Comparison of ENCODE assay signal across 24 cellular contexts in the genomic region with DNA sequence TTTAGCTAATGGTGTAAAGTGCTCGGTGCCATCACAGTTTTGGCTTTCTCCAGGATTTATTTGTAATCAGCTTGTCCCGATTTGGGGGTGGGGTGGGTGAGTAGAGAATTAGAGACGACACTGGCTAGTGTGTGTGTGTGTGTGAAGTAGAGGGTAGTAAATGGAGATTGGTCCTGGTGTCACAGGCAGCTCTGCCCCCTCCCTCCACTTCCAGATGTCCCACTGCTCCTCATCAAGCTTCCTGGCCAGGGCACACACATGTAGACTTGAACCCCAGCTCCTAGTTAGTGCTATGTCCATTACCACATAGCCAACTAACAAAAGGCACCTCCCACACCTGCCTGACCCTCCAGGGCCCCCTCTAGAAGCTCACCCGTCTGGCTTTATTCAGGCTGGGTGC. TPM values are rescaled to one million over a fixed set of nuclear protein-coding genes. Genes with fewer than 3 reads are reported as not detected.
DNase-seq lines count a peak whose midpoint lies in the region; ATAC-seq and TF ChIP-seq lines count a peak whose summit lies in the region.
"Had no signal": no experiment of that assay in that cellular context is flagged by ENCODE, and none has a peak within 500 bp of the region (broad histone marks: within the 10 kb centered on the region; RNA-seq: fewer than 3 reads in every experiment).

No MANE protein-coding gene starts in this region.

- no peak for TF ChIP-seq CTCF in left ventricle myocardium inferior (IDR thresholded peaks at IDR 0.05; ENCODE audit: borderline replicate concordance)
- TF ChIP-seq CTCF in heart left ventricle (IDR thresholded peaks at IDR 0.05) = no peak
- TF ChIP-seq CTCF in body of pancreas (IDR thresholded peaks at IDR 0.05) = no peak
- no peak for TF ChIP-seq CTCF in foreskin fibroblast (IDR thresholded peaks at IDR 0.05; ENCODE audit: low read depth, low read length)
- no peak for TF ChIP-seq CTCF in tibial artery (IDR thresholded peaks at IDR 0.05)

- DNase-seq in left ventricle myocardium inferior (no peak), heart left ventricle (no peak), body of pancreas (no peak), foreskin fibroblast (peak in 1 of 2 donors; percentile 28), tibial artery (no peak), C1 segment of cervical spinal cord (lab: John Stamatoyannopoulos, UW) (no peak)
- no peak for DNase-seq in effector memory CD4-positive, alpha-beta T cell
- DNase-seq: activated gamma-delta T cell; brain microvascular endothelial cell; CD8-positive, alpha-beta memory T cell; kidney; midbrain; NCI-H1092 treated with DMSO at 0.1 percent for 48 hours; NCI-H2171 treated with DMSO at 0.1 percent for 48 hours; Right ventricle myocardium superior; T-helper 2 cell had no signal

- H3K9me3 ChIP-seq in left ventricle myocardium inferior (replicated peaks) (no peaks in the 10 kb centered on the region), heart left ventricle (no peaks in the 10 kb centered on the region), body of pancreas (no peaks in the 10 kb centered on the region), tibial artery (no peaks in the 10 kb centered on the region)
- no peaks in the 10 kb centered on the region for H3K9me3 ChIP-seq in effector memory CD4-positive, alpha-beta T cell (ENCODE audit: control insufficient read depth, low read length)
- H3K9me3 ChIP-seq: HAP-1 had no signal

- TF ChIP-seq POLR2A in heart left ventricle (IDR thresholded peaks at IDR 0.05) (no peak), body of pancreas (IDR thresholded peaks at IDR 0.05) (no peak)

- H3K4me3 ChIP-seq in left ventricle myocardium inferior (no peak overlapping the region), heart left ventricle (no peak overlapping the region), body of pancreas (no peak overlapping the region), foreskin fibroblast (ENCODE audit: low read depth in 1 of 2, low read length in 2 of 2) (peak overlapping the region; percentile 82 to 84), tibial artery (no peak overlapping the region)
- no peak overlapping the region for H3K4me3 ChIP-seq in effector memory CD4-positive, alpha-beta T cell (ENCODE audit: insufficient read depth, low read depth, low read length, poor library complexity, severe bottlenecking)
- H3K4me3 ChIP-seq: GM12878, HAP-1, skin epidermis had no signal

- H3K27ac ChIP-seq in left ventricle myocardium inferior (replicated peaks) (peak overlapping the region; percentile 91), heart left ventricle (peak overlapping the region in 2 of 12 donors; percentile 18 to 84), body of pancreas (peak overlapping the region; percentile 30 to 88 (median 77)), tibial artery (peak overlapping the region; percentile 30 to 90)
- no peak overlapping the region for H3K27ac ChIP-seq in effector memory CD4-positive, alpha-beta T cell (ENCODE audit: insufficient read depth, low read length, poor library complexity, severe bottlenecking)
- H3K27ac ChIP-seq: brain microvascular endothelial cell, foreskin keratinocyte had no signal

- intact Hi-C loops in left ventricle myocardium inferior (cut with micrococcal nuclease) = loop anchor here (5.0 kb wide), 1 partner anchor 101 kb away; no protein-coding TSS in a partner anchor
- intact Hi-C loops in heart left ventricle (cut with DNase I) = loop anchor here in 9 of 10 donors (1.0 to 10.0 kb wide), 9 partner anchors 36 to 102 kb away; no protein-coding TSS in a partner anchor
- intact Hi-C loops in body of pancreas (cut with DNase I) = no loop called here
- intact Hi-C loops in tibial artery (cut with DNase I; ENCODE audit: low total_unique reads) = loop anchor here (2.0 to 5.0 kb wide), 2 partner anchors 36 to 100 kb away; no protein-coding TSS in a partner anchor

- no peak for ATAC-seq in heart left ventricle
- no peak for ATAC-seq in body of pancreas
- ATAC-seq in HG03378 (IDR thresholded peaks at IDR 0.05; ENCODE audit: unreplicated experiment) = no peak
- ATAC-seq: activated CD4-positive, CD25-positive, alpha-beta regulatory T cell treated with anti-CD3 and anti-CD28 coated beads, Interleukin-2, amount 50 U/mL, for 24 hours; GM12878 had no signal

- H3K36me3 ChIP-seq in left ventricle myocardium inferior (no peaks in the 10 kb centered on the region), heart left ventricle (no peaks in the 10 kb centered on the region), body of pancreas (replicated peaks in 1 of 2; ENCODE audit: insufficient read depth in 1 of 2, low read depth in 2 of 2) (no peaks in the 10 kb centered on the region), tibial artery (no peaks in the 10 kb centered on the region)
- H3K36me3 ChIP-seq in effector memory CD4-positive, alpha-beta T cell (ENCODE audit: control insufficient read depth, insufficient read depth, low read length) = no peaks in the 10 kb centered on the region
- H3K36me3 ChIP-seq: brain microvascular endothelial cell, HAP-1 had no signal

- H3K4me1 ChIP-seq in left ventricle myocardium inferior (peaks cover 86% of the 10 kb centered on the region), heart left ventricle (peaks cover 13 to 76% (median 52%) of the 10 kb centered on the region in 12 donors), body of pancreas (peaks cover 83% of the 10 kb centered on the region), tibial artery (peaks cover 0 to 82% (median 66%) of the 10 kb centered on the region in 4 donors)
- peaks cover 15% of the 10 kb centered on the region for H3K4me1 ChIP-seq in effector memory CD4-positive, alpha-beta T cell (ENCODE audit: control insufficient read depth, insufficient read depth, low read length, poor library complexity, severe bottlenecking)

- 70 to 82% (median 75%) methylated on average over 4 of the region's 4 CpGs for WGBS in heart left ventricle, 4 donors
- 65 to 77% methylated on average over 4 of the region's 4 CpGs for WGBS in body of pancreas, 2 donors

- H3K27me3 ChIP-seq in left ventricle myocardium inferior (ENCODE audit: low read depth) (peaks cover 53% of the 10 kb centered on the region), heart left ventricle (peaks cover 0 to 41% (median 13%) of the 10 kb centered on the region in 9 donors), body of pancreas (no peaks in the 10 kb centered on the region), tibial artery (peaks cover 0 to 16% of the 10 kb centered on the region in 2 donors)
- H3K27me3 ChIP-seq in effector memory CD4-positive, alpha-beta T cell (replicated peaks; ENCODE audit: control insufficient read depth, insufficient read depth, low read length, poor library complexity, severe bottlenecking) = peaks cover 23% of the 10 kb centered on the region
- H3K27me3 ChIP-seq: brain microvascular endothelial cell, foreskin keratinocyte had no signal

RNA-seq across cellular contexts. Expression of a gene that starts 3.2 kb away (rescaled TPM):
- total RNA-seq in left ventricle myocardium inferior (35.7 TPM), heart left ventricle (10 to 100 TPM; 16.6 to 68.5 (median 21.7) TPM), body of pancreas (10 to 100 TPM; 17.1 to 32.6 TPM)
- 10 to 100 TPM; 18.4 to 38.9 TPM for polyA plus RNA-seq in heart left ventricle
- polyA plus RNA-seq: CD8-positive, alpha-beta memory T cell; GM12878 had no signal

RNA-seq across cellular contexts. Expression of a gene that starts 16.0 kb away (rescaled TPM):
- 30.2 TPM for total RNA-seq in left ventricle myocardium inferior
- total RNA-seq in heart left ventricle = 10 to 100 TPM in 8 of 9 donors, 1 to 10 TPM in 1; 9.1 to 78.4 (median 32.6) TPM
- 10 to 100 TPM; 19.8 to 62.2 TPM for polyA plus RNA-seq in heart left ventricle
- 1 to 10 TPM; 2.6 to 3.9 TPM for total RNA-seq in body of pancreas
- total RNA-seq: CD8-positive, alpha-beta memory T cell had no signal
- polyA plus RNA-seq: CD8-positive, alpha-beta memory T cell had no signal

RNA-seq across cellular contexts. Expression of a gene that starts 36.4 kb away (rescaled TPM):
- 0.27 TPM for total RNA-seq in left ventricle myocardium inferior
- under 1 TPM in 2 of 9 donors, not detected in 7; 0.12 to 0.45 TPM for total RNA-seq in heart left ventricle
- polyA plus RNA-seq in heart left ventricle = under 1 TPM in 1 of 2 donors, not detected in 1; 0.03 TPM
- total RNA-seq in body of pancreas = 10 to 100 TPM; 13.8 to 18.7 TPM
- total RNA-seq: A172, dermis microvascular lymphatic vessel endothelial cell, GM12878 had no signal

Comparison
In these comparisons a context has a peak if more than half of its experiments do, and no peak if none do; other contexts are left out.
1. H3K4me3 ChIP-seq: peak in foreskin fibroblast (2 of 2); none in left ventricle myocardium inferior (single experiment), heart left ventricle (0 of 12), body of pancreas (0 of 2), tibial artery (0 of 2) and effector memory CD4-positive, alpha-beta T cell (single experiment).
2. RNA of a gene that starts 36.4 kb away (total RNA-seq): 13.8 to 18.7 TPM in body of pancreas; 0.27 TPM in left ventricle myocardium inferior (single experiment) and 0.12 to 0.45 TPM in heart left ventricle; every median in the first group is over 10 times any median in the second.